In genomic region chr12:127722651-127723050, GRCh38 we compare ENCODE assay signal across 17 cellular contexts.
DNase-seq lines count a peak whose midpoint lies in the region; ATAC-seq, FAIRE-seq and TF ChIP-seq lines count a peak whose summit lies in the region.
"Had no signal": no experiment of that assay in that cellular context is flagged by ENCODE, and none has a peak within 500 bp of the region (broad histone marks: within the 10 kb centered on the region; RNA-seq: fewer than 3 reads in every experiment).

No MANE protein-coding gene starts in this region.

- H3K27ac ChIP-seq in right lobe of liver = no peak overlapping the region
- H3K27ac ChIP-seq: BLaER1 had no signal

- TF ChIP-seq CTCF in right lobe of liver (IDR thresholded peaks at IDR 0.05) = no peak

- 58% methylated on average over 5 of the region's 5 CpGs for WGBS in right lobe of liver (ENCODE audit: insufficient coverage, low coverage, low lambda C conversion rate, missing lambda C conversion rate)

- intact Hi-C loops in right lobe of liver (cut with DNase I) = no loop called here

- no peaks in the 10 kb centered on the region for H3K27me3 ChIP-seq in right lobe of liver
- H3K27me3 ChIP-seq: BLaER1 had no signal

- no peaks in the 10 kb centered on the region for H3K4me1 ChIP-seq in right lobe of liver

- no peak overlapping the region for H3K4me3 ChIP-seq in right lobe of liver
- H3K4me3 ChIP-seq: BLaER1 had no signal

- TF ChIP-seq POLR2A in GM12892 (IDR thresholded peaks at IDR 0.05; ENCODE audit: low read depth, low read length) (no peak), right lobe of liver (IDR thresholded peaks at IDR 0.05) (no peak)

- FAIRE-seq in GM12892 (lab: Jason Lieb, UNC) = no peak
- FAIRE-seq: A204.1, RCC 7860 had no signal

- no peaks in the 10 kb centered on the region for H3K36me3 Mint-ChIP-seq in stimulated activated naive B cell treated with anti-CD40 and anti-IgM and Interleukin-4, amounts not matched to agents 10 μg/mL and 1 μg/mL and 100 μg/mL, for 72 hours
- H3K36me3 Mint-ChIP-seq: CD8-positive, alpha-beta memory T cell had no signal

- no peaks in the 10 kb centered on the region for H3K36me3 ChIP-seq in right lobe of liver
- H3K36me3 ChIP-seq: BLaER1 had no signal

- H3K4me3 Mint-ChIP-seq in stimulated activated naive B cell treated with anti-CD40 and anti-IgM and Interleukin-4, amounts not matched to agents 10 μg/mL and 1 μg/mL and 100 μg/mL, for 72 hours = no peak overlapping the region
- H3K4me3 Mint-ChIP-seq: CD8-positive, alpha-beta memory T cell; T-helper 1 cell treated with Interleukin-12 subunit alpha and Interleukin-12 subunit beta and Interleukin-4 antibody, amounts not matched to agents 30 μg/mL and 1 μg/mL, for 36 hours had no signal

- H3K4me1 Mint-ChIP-seq in stimulated activated naive B cell treated with anti-CD40 and anti-IgM and Interleukin-4, amounts not matched to agents 10 μg/mL and 1 μg/mL and 100 μg/mL, for 72 hours = no peaks in the 10 kb centered on the region
- H3K4me1 Mint-ChIP-seq: CD8-positive, alpha-beta memory T cell had no signal

- ATAC-seq in right lobe of liver = no peak
- no peak for ATAC-seq in stimulated activated naive B cell treated with anti-CD40 and anti-IgM and Interleukin-4, amounts not matched to agents 10 μg/mL and 1 μg/mL and 100 μg/mL, for 72 hours (replicated peaks)

- H3K27me3 Mint-ChIP-seq in stimulated activated naive B cell treated with anti-CD40 and anti-IgM and Interleukin-4, amounts not matched to agents 10 μg/mL and 1 μg/mL and 100 μg/mL, for 72 hours = no peaks in the 10 kb centered on the region
- H3K27me3 Mint-ChIP-seq: CD8-positive, alpha-beta memory T cell had no signal

- no peak overlapping the region for H3K27ac Mint-ChIP-seq in stimulated activated naive B cell treated with anti-CD40 and anti-IgM and Interleukin-4, amounts not matched to agents 10 μg/mL and 1 μg/mL and 100 μg/mL, for 72 hours
- H3K27ac Mint-ChIP-seq: CD8-positive, alpha-beta memory T cell; T-helper 1 cell treated with Interleukin-12 subunit alpha and Interleukin-12 subunit beta and Interleukin-4 antibody, amounts not matched to agents 30 μg/mL and 1 μg/mL, for 36 hours had no signal

- no peaks in the 10 kb centered on the region for H3K9me3 ChIP-seq in right lobe of liver

- peak; percentile 69 for DNase-seq in NCI-H2171 treated with DMSO at 0.1 percent for 48 hours (lab: John Stamatoyannopoulos, UW)
- DNase-seq in NCI-H2171 (lab: John Stamatoyannopoulos, UW) = no peak
- peak; percentile 67 for DNase-seq in NCI-H82 (lab: John Stamatoyannopoulos, UW)
- DNase-seq in cerebellar cortex (ENCODE audit: low spot score) = peak; percentile 87
- DNase-seq in GM12892 (ENCODE audit: insufficient read length) = no peak
- no peak for DNase-seq in right lobe of liver
- DNase-seq in stimulated activated naive B cell treated with anti-CD40 and anti-IgM and Interleukin-4, amounts not matched to agents 10 μg/mL and 1 μg/mL and 100 μg/mL, for 72 hours = no peak
- DNase-seq: CD8-positive, alpha-beta memory T cell; EL; HCEC 1CT; NCI-H1436; NCI-H345; SIG-M5 had no signal

- peaks cover 5% of the 10 kb centered on the region in 2 donors for H3K9me3 Mint-ChIP-seq in stimulated activated naive B cell treated with anti-CD40 and anti-IgM and Interleukin-4, amounts not matched to agents 10 μg/mL and 1 μg/mL and 100 μg/mL, for 72 hours

Comparison
In these comparisons a context has a peak if more than half of its experiments do, and no peak if none do; other contexts are left out.
1. DNase-seq: peak in NCI-H2171 treated with DMSO at 0.1 percent for 48 hours (single experiment), NCI-H82 (single experiment) and cerebellar cortex (single experiment); none in NCI-H2171 (single experiment), GM12892 (single experiment), right lobe of liver (0 of 3) and stimulated activated naive B cell treated with anti-CD40 and anti-IgM and Interleukin-4, amounts not matched to agents 10 μg/mL and 1 μg/mL and 100 μg/mL, for 72 hours (single experiment).